Comparison of ENCODE assay signal across 10 cellular contexts in genomic region chr11:43736502-43737193, GRCh38. TPM values are rescaled to one million over a fixed set of nuclear protein-coding genes. Genes with fewer than 3 reads are reported as not detected.
DNase-seq lines count a peak whose midpoint lies in the region; ATAC-seq and TF ChIP-seq lines count a peak whose summit lies in the region.
"Had no signal": no experiment of that assay in that cellular context is flagged by ENCODE, and none has a peak within 500 bp of the region (broad histone marks: within the 10 kb centered on the region; RNA-seq: fewer than 3 reads in every experiment).

No MANE protein-coding gene starts in this region.

- peak overlapping the region; percentile 93 for H3K27ac ChIP-seq in PC-3 (ENCODE audit: low read length)

- H3K4me1 Mint-ChIP-seq in activated T-cell treated with anti-CD3 and anti-CD28 coated beads, Interleukin-2, amount 50 U/mL, for 4 hours (ENCODE audit: low read depth) = peaks cover 7% of the 10 kb centered on the region

- intact Hi-C loops in PC-3 (cut with micrococcal nuclease) = loop anchor here (1.0 to 5.0 kb wide), 4 partner anchors 24 to 159 kb away; partner anchors contain the start of gene HSD17B12

- peak overlapping the region; percentile 79 for H3K9ac ChIP-seq in PC-3 (ENCODE audit: low read length)

- no peak overlapping the region for H3K4me3 Mint-ChIP-seq in activated T-cell treated with anti-CD3 and anti-CD28 coated beads, Interleukin-2, amount 50 U/mL, for 4 hours
- H3K4me3 Mint-ChIP-seq: T-helper 1 cell treated with Interleukin-12 subunit alpha and Interleukin-12 subunit beta and Interleukin-4 antibody, amounts not matched to agents 30 μg/mL and 1 μg/mL, for 36 hours had no signal

- H3K4me1 ChIP-seq in PC-3 (ENCODE audit: insufficient read depth, low read length) = peaks cover 47% of the 10 kb centered on the region

- H3K36me3 ChIP-seq in PC-3 (ENCODE audit: low read depth, low read length) = peaks cover 10% of the 10 kb centered on the region; the same call in 1 of the 2 replicates

- CTCF ChIA-PET in PC-3 (lab: Charles Lee) = interaction anchor here (0.6 to 0.7 kb wide), 2 partner anchors 20 to 56 kb away, joined by 3 read pairs; partner anchors contain the start of gene HSD17B12

- H3K9me3 ChIP-seq in PC-3 (ENCODE audit: low read length) = no peaks in the 10 kb centered on the region

- peaks cover 65% of the 10 kb centered on the region for H3K79me2 ChIP-seq in PC-3 (ENCODE audit: low read length)

- no peak overlapping the region for H2AFZ ChIP-seq in PC-3 (ENCODE audit: low read length)

- H3K36me3 Mint-ChIP-seq in activated T-cell treated with anti-CD3 and anti-CD28 coated beads, Interleukin-2, amount 50 U/mL, for 4 hours (ENCODE audit: insufficient read depth) = peaks cover 51% of the 10 kb centered on the region

- no peaks in the 10 kb centered on the region for H3F3A ChIP-seq in PC-3 (ENCODE audit: low read length, unreplicated experiment)

- no peaks in the 10 kb centered on the region for H3K9me2 ChIP-seq in PC-3 (replicated peaks; ENCODE audit: low read length)

- no TSS peak for BruUV-seq in PC-3 (replicated peaks; lab: Mats Ljungman, UMichigan)

- peak overlapping the region; percentile 75 for H3K4me2 ChIP-seq in PC-3 (ENCODE audit: low read length)

- H3K9me3 Mint-ChIP-seq in activated T-cell treated with anti-CD3 and anti-CD28 coated beads, Interleukin-2, amount 50 U/mL, for 4 hours = peaks cover 13% of the 10 kb centered on the region

- H3K27me3 Mint-ChIP-seq in activated T-cell treated with anti-CD3 and anti-CD28 coated beads, Interleukin-2, amount 50 U/mL, for 4 hours (ENCODE audit: low read depth) = no peaks in the 10 kb centered on the region

- no peaks in the 10 kb centered on the region for H3K27me3 ChIP-seq in PC-3 (ENCODE audit: low read length)

- peak; percentile 49 for DNase-seq in PC-3
- peak; percentile 96 for DNase-seq in fibroblast of peridontal ligament (ENCODE audit: extremely low read depth)
- DNase-seq in putamen (ENCODE audit: low spot score) = peak; percentile 58
- no peak for DNase-seq in NCI-H748 (lab: John Stamatoyannopoulos, UW; ENCODE audit: unreplicated experiment)
- DNase-seq in activated T-cell treated with anti-CD3 and anti-CD28 coated beads, Interleukin-2, amount 50 U/mL, for 4 hours = no peak
- DNase-seq: small intestine had no signal

- H4K20me1 ChIP-seq in PC-3 (ENCODE audit: low read length) = 0 out of 2 replicates have a peak, but pooled peaks cover 3% of the 10 kb centered on the region

- TF ChIP-seq CTCF in PC-3 (conservative IDR thresholded peaks at IDR 0.05; ENCODE audit: low read depth, low read length) = no peak

- POLR2A ChIA-PET in PC-3 (lab: Charles Lee; ENCODE audit: unreplicated experiment) = interaction anchor here (0.6 to 0.9 kb wide), 2 partner anchors 56 to 232 kb away, joined by 3 read pairs; partner anchors contain the start of gene HSD17B12

- H3K4me3 ChIP-seq in PC-3 (ENCODE audit: low read length) = peak overlapping the region; percentile 45

- ATAC-seq in GM19463 (IDR thresholded peaks at IDR 0.05; ENCODE audit: unreplicated experiment) (peak; percentile 51), PC-3 (peak; percentile 54), HG03280 (IDR thresholded peaks at IDR 0.05; ENCODE audit: unreplicated experiment) (no peak), GM21528 (IDR thresholded peaks at IDR 0.05; ENCODE audit: low FRiP score, unreplicated experiment) (no peak)
- no peak for ATAC-seq in activated T-cell treated with anti-CD3 and anti-CD28 coated beads, Interleukin-2, amount 50 U/mL, for 4 hours

RNA-seq across cellular contexts. Expression of gene HSD17B12, which starts 56.1 kb away (rescaled TPM):
- total RNA-seq in PC-3 (2014; rRNA removed) = 77.6 and 102 TPM in 2 replicates
- 10 to 100 TPM; 41.3 to 47.6 (median 47.4) TPM for total RNA-seq in activated T-cell treated with anti-CD3 and anti-CD28 coated beads, Interleukin-2, amount 50 U/mL, for 4 hours

Comparison
In these comparisons a context has a peak if more than half of its experiments do, and no peak if none do; other contexts are left out.
1. ATAC-seq: peak in GM19463 (single experiment) and PC-3 (single experiment); none in HG03280 (single experiment), activated T-cell treated with anti-CD3 and anti-CD28 coated beads, Interleukin-2, amount 50 U/mL, for 4 hours (0 of 2) and GM21528 (single experiment).
2. DNase-seq: peak in PC-3 (single experiment), fibroblast of peridontal ligament (single experiment) and putamen (single experiment); none in NCI-H748 (single experiment) and activated T-cell treated with anti-CD3 and anti-CD28 coated beads, Interleukin-2, amount 50 U/mL, for 4 hours (single experiment).